Comparison of ENCODE assay signal across 8 cellular contexts in the genomic region with DNA sequence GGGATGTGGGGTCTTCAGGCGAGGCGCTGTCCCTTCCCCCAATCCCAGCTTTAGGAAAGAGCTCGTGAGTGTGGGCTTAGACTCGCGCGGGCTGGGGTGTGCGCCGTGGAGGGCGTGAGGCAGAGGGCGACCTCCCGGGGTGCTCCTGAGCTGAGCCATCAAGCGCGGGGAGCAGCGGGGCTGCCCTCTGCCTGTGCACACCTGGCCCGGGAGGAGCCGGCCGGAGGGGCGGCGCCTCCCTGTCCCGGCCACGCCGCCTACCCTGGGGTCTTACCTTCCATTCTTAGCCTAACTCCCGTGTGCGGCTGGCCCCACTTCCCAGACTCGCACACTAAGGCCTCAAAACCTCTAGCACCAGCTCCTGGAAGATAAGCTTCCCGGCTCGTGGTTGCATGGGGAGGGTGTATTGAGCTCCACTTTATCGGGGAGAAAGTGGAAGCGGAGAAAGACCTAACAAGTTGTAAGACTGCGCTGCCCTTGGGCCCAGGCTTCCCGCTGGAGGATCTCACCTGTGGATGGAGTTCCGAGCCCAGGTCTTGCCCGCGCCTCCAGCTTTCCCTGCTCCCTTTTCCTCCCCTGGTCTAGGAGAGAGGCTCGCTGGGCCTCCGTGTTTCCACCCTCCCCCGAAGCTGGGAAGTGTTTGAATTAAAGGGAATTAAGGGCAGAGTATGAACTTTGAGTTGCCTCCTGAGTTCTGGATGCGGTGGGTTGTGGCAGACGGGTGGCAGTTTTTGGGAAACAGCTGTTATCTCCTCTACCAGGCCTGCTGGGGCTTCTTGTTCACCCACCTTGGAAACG. TPM values are rescaled to one million over a fixed set of nuclear protein-coding genes. Genes with fewer than 3 reads are reported as not detected.
DNase-seq lines count a peak whose midpoint lies in the region; ATAC-seq, FAIRE-seq and TF ChIP-seq lines count a peak whose summit lies in the region.

No MANE protein-coding gene starts in this region.

- peaks cover 5% of the 10 kb centered on the region for H3K4me1 Mint-ChIP-seq in activated T-helper 17 cell treated with anti-CD3 and anti-CD28 coated beads, Interleukin-2, amount 50 U/mL, for 72 hours

- TF ChIP-seq CTCF in AG04449 (IDR thresholded peaks at IDR 0.05; ENCODE audit: insufficient read depth, low read length, missing control alignments): no peak
- TF ChIP-seq CTCF in kidney (IDR thresholded peaks at IDR 0.05; ENCODE audit: borderline replicate concordance, extremely low read depth, insufficient read depth): no peak
- no peak for TF ChIP-seq CTCF in testis (IDR thresholded peaks at IDR 0.05)

- H3K36me3 ChIP-seq in HAP-1 (replicated peaks) (no peaks in the 10 kb centered on the region), kidney (ENCODE audit: control insufficient read depth in 1 of 2, insufficient read depth in 2 of 2, low read length in 2 of 2) (no peaks in the 10 kb centered on the region), testis (ENCODE audit: low read depth, missing control alignments) (no peaks in the 10 kb centered on the region)

- 14 to 16% methylated on average over 13 to 40 of the region's 40 CpGs for WGBS in testis, 2 donors

- no peaks in the 10 kb centered on the region for H3K9me3 Mint-ChIP-seq in activated T-helper 17 cell treated with anti-CD3 and anti-CD28 coated beads, Interleukin-2, amount 50 U/mL, for 72 hours

- H3K27me3 ChIP-seq in HAP-1 (ENCODE audit: low read depth) (no peaks in the 10 kb centered on the region), testis (no peaks in the 10 kb centered on the region)

- H3K27ac Mint-ChIP-seq in activated T-helper 17 cell treated with anti-CD3 and anti-CD28 coated beads, Interleukin-2, amount 50 U/mL, for 72 hours: no peak overlapping the region

- peak overlapping the region; percentile 76 for H3K4me3 Mint-ChIP-seq in activated T-helper 17 cell treated with anti-CD3 and anti-CD28 coated beads, Interleukin-2, amount 50 U/mL, for 72 hours

- H3K4me3 ChIP-seq in AG04449 (ENCODE audit: low read depth, low read length) (peak overlapping the region; percentile 75), HAP-1 (peak overlapping the region; percentile 76), kidney (ENCODE audit: low read length in 2 of 2) (peak overlapping the region; percentile 57 to 88), testis (peak overlapping the region; percentile 81 to 86)

- no peaks in the 10 kb centered on the region for H3K36me3 Mint-ChIP-seq in activated T-helper 17 cell treated with anti-CD3 and anti-CD28 coated beads, Interleukin-2, amount 50 U/mL, for 72 hours (ENCODE audit: low read depth)

- CTCF ChIA-PET in AG04449 (lab: Yijun Ruan, JAX): interaction anchor here (0.7 to 8.8 kb wide), 9 partner anchors 10 to 89 kb away, joined by 3 to 132 read pairs (median 5); a partner anchor contains a TSS

- H3K4me1 ChIP-seq in HAP-1 (peaks cover 10% of the 10 kb centered on the region), kidney (ENCODE audit: control insufficient read depth in 1 of 2, insufficient read depth in 1 of 2, low read depth in 1 of 2, low read length in 2 of 2) (peaks cover 4 to 11% of the 10 kb centered on the region in 2 donors), testis (peaks cover 27% of the 10 kb centered on the region)

- H3K9me3 ChIP-seq in HAP-1 (no peaks in the 10 kb centered on the region), kidney (ENCODE audit: control insufficient read depth in 1 of 2, low read length in 2 of 2) (no peaks in the 10 kb centered on the region), testis (no peaks in the 10 kb centered on the region)

- no peak for FAIRE-seq in kidney (lab: Jason Lieb, UNC)

- TF ChIP-seq POLR2A in testis (IDR thresholded peaks at IDR 0.05): no peak

- no peak for DNase-seq in AG04449 (ENCODE audit: low read depth, low spot score)
- peak in 1 of 2 experiments; percentile 28 for DNase-seq in HAP-1 (ENCODE audit: low spot score in 2 of 2)
- DNase-seq in kidney: peak; percentile 80
- DNase-seq in testis: peak; percentile 36
- DNase-seq in stimulated activated CD4-positive, alpha-beta T cell treated with anti-CD3 and anti-CD28 coated beads, Interleukin-12 subunit alpha, Interleukin-12 subunit beta, amount 100 ng/mL, for 4 hours: no peak
- DNase-seq in HUDEP-2 (lab: John Stamatoyannopoulos, UW; ENCODE audit: unreplicated experiment in 76 of 76): no peak
- no peak for DNase-seq in AG08395 (ENCODE audit: low spot score)

- peak overlapping the region; percentile 7 to 81 for H3K9ac ChIP-seq in kidney (ENCODE audit: low read length in 2 of 2)

- no peaks in the 10 kb centered on the region for H3K27me3 Mint-ChIP-seq in activated T-helper 17 cell treated with anti-CD3 and anti-CD28 coated beads, Interleukin-2, amount 50 U/mL, for 72 hours

- intact Hi-C loops in kidney (cut with DNase I) (no loop called here), testis (cut with DNase I; ENCODE audit: low total_unique reads) (no loop called here)

- no peak overlapping the region for H3K27ac ChIP-seq in kidney (ENCODE audit: low read depth in 2 of 2, low read length in 2 of 2)
- peak overlapping the region in 1 of 2 donors; percentile 24 for H3K27ac ChIP-seq in testis

- POLR2A ChIA-PET in AG04449 (lab: Yijun Ruan, JAX): interaction anchor here (0.6 to 1.6 kb wide), 7 partner anchors 13 to 1050 kb away, joined by 3 to 9 read pairs (median 3); a partner anchor contains a TSS

- in situ Hi-C loops in HAP-1 (cut with MboI; ENCODE audit: low sequenced_read_pairs): no loop called here

- no peak for ATAC-seq in activated T-helper 17 cell treated with anti-CD3 and anti-CD28 coated beads, Interleukin-2, amount 50 U/mL, for 72 hours (replicated peaks)

RNA-seq across cellular contexts. Expression of a gene that starts 1.2 kb away (rescaled TPM):
- total RNA-seq in activated T-helper 17 cell treated with anti-CD3 and anti-CD28 coated beads, Interleukin-2, amount 50 U/mL, for 72 hours: under 1 TPM; 0.16 to 0.99 TPM
- total RNA-seq in kidney (2.9 TPM), testis (10 to 100 TPM; 20.6 to 22.0 TPM)
- polyA plus RNA-seq in kidney (ENCODE audit: insufficient read depth, low read depth, low replicate concordance) (1.2 TPM), testis (ENCODE audit: insufficient read depth, low read depth, low replicate concordance) (8.1 TPM)

RNA-seq across cellular contexts. Expression of a gene that starts 20.1 kb away (rescaled TPM):
- total RNA-seq in activated T-helper 17 cell treated with anti-CD3 and anti-CD28 coated beads, Interleukin-2, amount 50 U/mL, for 72 hours: 10 to 100 TPM; 18.5 to 29.9 TPM
- 45.8 TPM for total RNA-seq in kidney
- 99.2 TPM for polyA plus RNA-seq in kidney (ENCODE audit: insufficient read depth, low read depth, low replicate concordance)
- total RNA-seq in testis: 10 to 100 TPM; 18.0 to 21.8 TPM
- polyA plus RNA-seq in testis (ENCODE audit: insufficient read depth, low read depth, low replicate concordance): 26.0 TPM

RNA-seq across cellular contexts. Expression of a gene that starts 56.4 kb away (rescaled TPM):
- total RNA-seq in activated T-helper 17 cell treated with anti-CD3 and anti-CD28 coated beads, Interleukin-2, amount 50 U/mL, for 72 hours: 100 to 1,000 TPM in 1 of 2 donors, 10 to 100 TPM in 1; 77.3 to 141 TPM
- 100 TPM for total RNA-seq in kidney
- polyA plus RNA-seq in kidney (ENCODE audit: insufficient read depth, low read depth, low replicate concordance): 58.1 TPM
- total RNA-seq in testis: 100 to 1,000 TPM; 127 to 134 TPM
- 114 TPM for polyA plus RNA-seq in testis (ENCODE audit: insufficient read depth, low read depth, low replicate concordance)

Comparison
In these comparisons a context has a peak if more than half of its experiments do, and no peak if none do; other contexts are left out.
1. DNase-seq: peak in kidney (single experiment) and testis (single experiment); none in AG04449 (single experiment), stimulated activated CD4-positive, alpha-beta T cell treated with anti-CD3 and anti-CD28 coated beads, Interleukin-12 subunit alpha, Interleukin-12 subunit beta, amount 100 ng/mL, for 4 hours (single experiment), HUDEP-2 (0 of 76) and AG08395 (single experiment).
2. Peak in every context shown above with its lines, with median percentiles within 50 percentile points of each other: H3K4me3 ChIP-seq.